1 cellular context compared by ENCODE assay signal in the genomic region with DNA sequence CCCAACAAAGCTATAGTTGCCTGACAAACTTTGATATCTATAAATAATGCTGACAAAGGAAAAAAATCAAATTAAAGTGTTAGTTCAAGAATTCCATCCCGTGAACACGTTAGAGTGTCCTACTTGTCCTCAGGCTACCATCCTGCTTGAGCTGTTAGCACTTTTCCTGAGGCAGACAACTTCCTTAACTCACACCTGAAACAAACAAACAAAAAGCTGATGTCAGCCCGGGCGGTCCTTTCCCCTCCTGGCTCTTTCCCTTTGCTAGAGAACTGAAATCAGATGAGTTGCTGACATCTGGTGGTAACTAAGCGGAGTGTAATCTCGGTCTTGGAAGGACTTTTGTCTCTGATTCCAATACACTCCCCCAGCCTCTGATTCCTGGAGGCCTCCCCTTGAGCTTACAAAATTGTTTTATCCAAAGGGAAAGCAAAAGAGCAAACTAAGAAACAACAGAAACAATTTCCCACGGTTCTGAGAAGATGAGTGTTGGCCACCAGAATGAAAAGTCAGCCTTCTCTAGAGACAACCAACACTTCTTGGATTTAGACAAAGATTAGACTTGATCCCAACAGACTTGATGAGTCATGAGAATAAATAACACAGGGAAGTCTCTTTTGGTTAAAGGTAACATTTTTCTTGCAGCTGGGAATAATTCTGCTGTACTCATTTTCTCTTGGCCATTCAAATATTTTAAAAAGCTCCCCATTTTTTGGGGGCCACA.
TF ChIP-seq lines count a peak whose summit lies in the region.

No MANE protein-coding gene starts in this region.

TF ChIP-seq in K562, 482 proteins besides CTCF, POLR2A, EP300 and RAD21:
- TF ChIP-seq, protein P1, sequence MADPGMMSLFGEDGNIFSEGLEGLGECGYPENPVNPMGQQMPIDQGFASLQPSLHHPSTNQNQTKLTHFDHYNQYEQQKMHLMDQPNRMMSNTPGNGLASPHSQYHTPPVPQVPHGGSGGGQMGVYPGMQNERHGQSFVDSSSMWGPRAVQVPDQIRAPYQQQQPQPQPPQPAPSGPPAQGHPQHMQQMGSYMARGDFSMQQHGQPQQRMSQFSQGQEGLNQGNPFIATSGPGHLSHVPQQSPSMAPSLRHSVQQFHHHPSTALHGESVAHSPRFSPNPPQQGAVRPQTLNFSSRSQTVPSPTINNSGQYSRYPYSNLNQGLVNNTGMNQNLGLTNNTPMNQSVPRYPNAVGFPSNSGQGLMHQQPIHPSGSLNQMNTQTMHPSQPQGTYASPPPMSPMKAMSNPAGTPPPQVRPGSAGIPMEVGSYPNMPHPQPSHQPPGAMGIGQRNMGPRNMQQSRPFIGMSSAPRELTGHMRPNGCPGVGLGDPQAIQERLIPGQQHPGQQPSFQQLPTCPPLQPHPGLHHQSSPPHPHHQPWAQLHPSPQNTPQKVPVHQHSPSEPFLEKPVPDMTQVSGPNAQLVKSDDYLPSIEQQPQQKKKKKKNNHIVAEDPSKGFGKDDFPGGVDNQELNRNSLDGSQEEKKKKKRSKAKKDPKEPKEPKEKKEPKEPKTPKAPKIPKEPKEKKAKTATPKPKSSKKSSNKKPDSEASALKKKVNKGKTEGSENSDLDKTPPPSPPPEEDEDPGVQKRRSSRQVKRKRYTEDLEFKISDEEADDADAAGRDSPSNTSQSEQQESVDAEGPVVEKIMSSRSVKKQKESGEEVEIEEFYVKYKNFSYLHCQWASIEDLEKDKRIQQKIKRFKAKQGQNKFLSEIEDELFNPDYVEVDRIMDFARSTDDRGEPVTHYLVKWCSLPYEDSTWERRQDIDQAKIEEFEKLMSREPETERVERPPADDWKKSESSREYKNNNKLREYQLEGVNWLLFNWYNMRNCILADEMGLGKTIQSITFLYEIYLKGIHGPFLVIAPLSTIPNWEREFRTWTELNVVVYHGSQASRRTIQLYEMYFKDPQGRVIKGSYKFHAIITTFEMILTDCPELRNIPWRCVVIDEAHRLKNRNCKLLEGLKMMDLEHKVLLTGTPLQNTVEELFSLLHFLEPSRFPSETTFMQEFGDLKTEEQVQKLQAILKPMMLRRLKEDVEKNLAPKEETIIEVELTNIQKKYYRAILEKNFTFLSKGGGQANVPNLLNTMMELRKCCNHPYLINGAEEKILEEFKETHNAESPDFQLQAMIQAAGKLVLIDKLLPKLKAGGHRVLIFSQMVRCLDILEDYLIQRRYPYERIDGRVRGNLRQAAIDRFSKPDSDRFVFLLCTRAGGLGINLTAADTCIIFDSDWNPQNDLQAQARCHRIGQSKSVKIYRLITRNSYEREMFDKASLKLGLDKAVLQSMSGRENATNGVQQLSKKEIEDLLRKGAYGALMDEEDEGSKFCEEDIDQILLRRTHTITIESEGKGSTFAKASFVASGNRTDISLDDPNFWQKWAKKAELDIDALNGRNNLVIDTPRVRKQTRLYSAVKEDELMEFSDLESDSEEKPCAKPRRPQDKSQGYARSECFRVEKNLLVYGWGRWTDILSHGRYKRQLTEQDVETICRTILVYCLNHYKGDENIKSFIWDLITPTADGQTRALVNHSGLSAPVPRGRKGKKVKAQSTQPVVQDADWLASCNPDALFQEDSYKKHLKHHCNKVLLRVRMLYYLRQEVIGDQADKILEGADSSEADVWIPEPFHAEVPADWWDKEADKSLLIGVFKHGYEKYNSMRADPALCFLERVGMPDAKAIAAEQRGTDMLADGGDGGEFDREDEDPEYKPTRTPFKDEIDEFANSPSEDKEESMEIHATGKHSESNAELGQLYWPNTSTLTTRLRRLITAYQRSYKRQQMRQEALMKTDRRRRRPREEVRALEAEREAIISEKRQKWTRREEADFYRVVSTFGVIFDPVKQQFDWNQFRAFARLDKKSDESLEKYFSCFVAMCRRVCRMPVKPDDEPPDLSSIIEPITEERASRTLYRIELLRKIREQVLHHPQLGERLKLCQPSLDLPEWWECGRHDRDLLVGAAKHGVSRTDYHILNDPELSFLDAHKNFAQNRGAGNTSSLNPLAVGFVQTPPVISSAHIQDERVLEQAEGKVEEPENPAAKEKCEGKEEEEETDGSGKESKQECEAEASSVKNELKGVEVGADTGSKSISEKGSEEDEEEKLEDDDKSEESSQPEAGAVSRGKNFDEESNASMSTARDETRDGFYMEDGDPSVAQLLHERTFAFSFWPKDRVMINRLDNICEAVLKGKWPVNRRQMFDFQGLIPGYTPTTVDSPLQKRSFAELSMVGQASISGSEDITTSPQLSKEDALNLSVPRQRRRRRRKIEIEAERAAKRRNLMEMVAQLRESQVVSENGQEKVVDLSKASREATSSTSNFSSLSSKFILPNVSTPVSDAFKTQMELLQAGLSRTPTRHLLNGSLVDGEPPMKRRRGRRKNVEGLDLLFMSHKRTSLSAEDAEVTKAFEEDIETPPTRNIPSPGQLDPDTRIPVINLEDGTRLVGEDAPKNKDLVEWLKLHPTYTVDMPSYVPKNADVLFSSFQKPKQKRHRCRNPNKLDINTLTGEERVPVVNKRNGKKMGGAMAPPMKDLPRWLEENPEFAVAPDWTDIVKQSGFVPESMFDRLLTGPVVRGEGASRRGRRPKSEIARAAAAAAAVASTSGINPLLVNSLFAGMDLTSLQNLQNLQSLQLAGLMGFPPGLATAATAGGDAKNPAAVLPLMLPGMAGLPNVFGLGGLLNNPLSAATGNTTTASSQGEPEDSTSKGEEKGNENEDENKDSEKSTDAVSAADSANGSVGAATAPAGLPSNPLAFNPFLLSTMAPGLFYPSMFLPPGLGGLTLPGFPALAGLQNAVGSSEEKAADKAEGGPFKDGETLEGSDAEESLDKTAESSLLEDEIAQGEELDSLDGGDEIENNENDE (IDR thresholded peaks at IDR 0.05; ENCODE audit: low read depth, low read length): no peak
- TF ChIP-seq LARP7 (IDR thresholded peaks at IDR 0.05) (no peak), ERF (CRISPR knock-in tag; IDR thresholded peaks at IDR 0.05) (no peak), CREBBP (IDR thresholded peaks at IDR 0.05; ENCODE audit: low read depth, low read length) (no peak), SMAD3 (CRISPR knock-in tag; conservative IDR thresholded peaks at IDR 0.05) (no peak), MAFK (IDR thresholded peaks at IDR 0.05; ENCODE audit: low read length) (peak; percentile 92), CBX8 (IDR thresholded peaks at IDR 0.05; ENCODE audit: borderline replicate concordance, extremely low read depth, low read depth, low read length, poor library complexity, severe bottlenecking) (no peak), SMC3 (conservative IDR thresholded peaks at IDR 0.05; ENCODE audit: insufficient read depth, low read depth, low read length) (peak; percentile 67; the same call in 1 of the 2 replicates), ZSCAN32 (CRISPR knock-in tag; IDR thresholded peaks at IDR 0.05) (no peak), MAFG (tag; conservative IDR thresholded peaks at IDR 0.05) (peak; percentile 96), MAFF (IDR thresholded peaks at IDR 0.05; ENCODE audit: low read length) (peak; percentile 95), STAG1 (CRISPR knock-in tag; IDR thresholded peaks at IDR 0.05; ENCODE audit: borderline replicate concordance) (peak; percentile 46; the same call in 1 of the 2 replicates), C11orf30 (IDR thresholded peaks at IDR 0.05; ENCODE audit: low read depth) (peak; percentile 94), CC2D1A (IDR thresholded peaks at IDR 0.05) (0 out of 2 replicates have a peak, but pooled peaks have one; percentile 50), KAT8 (IDR thresholded peaks at IDR 0.05; ENCODE audit: low read depth) (no peak), ZNF316 (IDR thresholded peaks at IDR 0.05) (peak; percentile 97), ZNF583 (CRISPR knock-in tag; IDR thresholded peaks at IDR 0.05) (no peak), SAFB (IDR thresholded peaks at IDR 0.05; ENCODE audit: borderline replicate concordance, low read depth, low read length) (no peak), PCBP1 (IDR thresholded peaks at IDR 0.05; ENCODE audit: low read depth, low read length, poor library complexity, severe bottlenecking) (no peak), ZKSCAN8 (CRISPR knock-in tag; IDR thresholded peaks at IDR 0.05) (no peak), ZNF41 (CRISPR knock-in tag; conservative IDR thresholded peaks at IDR 0.05) (no peak), ZNF77 (CRISPR knock-in tag; IDR thresholded peaks at IDR 0.05) (no peak)
- TF ChIP-seq, protein P2, sequence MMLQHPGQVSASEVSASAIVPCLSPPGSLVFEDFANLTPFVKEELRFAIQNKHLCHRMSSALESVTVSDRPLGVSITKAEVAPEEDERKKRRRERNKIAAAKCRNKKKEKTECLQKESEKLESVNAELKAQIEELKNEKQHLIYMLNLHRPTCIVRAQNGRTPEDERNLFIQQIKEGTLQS (IDR thresholded peaks at IDR 0.05): peak; percentile 30; the same call in 1 of the 2 replicates
- TF ChIP-seq, protein P2 (CRISPR knock-in tag; conservative IDR thresholded peaks at IDR 0.05): no peak
- TF ChIP-seq, protein P3, sequence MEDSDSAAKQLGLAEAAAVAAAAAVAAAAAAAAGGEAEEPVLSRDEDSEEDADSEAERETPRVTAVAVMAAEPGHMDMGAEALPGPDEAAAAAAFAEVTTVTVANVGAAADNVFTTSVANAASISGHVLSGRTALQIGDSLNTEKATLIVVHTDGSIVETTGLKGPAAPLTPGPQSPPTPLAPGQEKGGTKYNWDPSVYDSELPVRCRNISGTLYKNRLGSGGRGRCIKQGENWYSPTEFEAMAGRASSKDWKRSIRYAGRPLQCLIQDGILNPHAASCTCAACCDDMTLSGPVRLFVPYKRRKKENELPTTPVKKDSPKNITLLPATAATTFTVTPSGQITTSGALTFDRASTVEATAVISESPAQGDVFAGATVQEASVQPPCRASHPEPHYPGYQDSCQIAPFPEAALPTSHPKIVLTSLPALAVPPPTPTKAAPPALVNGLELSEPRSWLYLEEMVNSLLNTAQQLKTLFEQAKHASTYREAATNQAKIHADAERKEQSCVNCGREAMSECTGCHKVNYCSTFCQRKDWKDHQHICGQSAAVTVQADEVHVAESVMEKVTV (CRISPR knock-in tag; IDR thresholded peaks at IDR 0.05): peak; percentile 85
- TF ChIP-seq, protein P4, sequence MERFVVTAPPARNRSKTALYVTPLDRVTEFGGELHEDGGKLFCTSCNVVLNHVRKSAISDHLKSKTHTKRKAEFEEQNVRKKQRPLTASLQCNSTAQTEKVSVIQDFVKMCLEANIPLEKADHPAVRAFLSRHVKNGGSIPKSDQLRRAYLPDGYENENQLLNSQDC (CRISPR knock-in tag; IDR thresholded peaks at IDR 0.05): no peak
- TF ChIP-seq, protein P5, sequence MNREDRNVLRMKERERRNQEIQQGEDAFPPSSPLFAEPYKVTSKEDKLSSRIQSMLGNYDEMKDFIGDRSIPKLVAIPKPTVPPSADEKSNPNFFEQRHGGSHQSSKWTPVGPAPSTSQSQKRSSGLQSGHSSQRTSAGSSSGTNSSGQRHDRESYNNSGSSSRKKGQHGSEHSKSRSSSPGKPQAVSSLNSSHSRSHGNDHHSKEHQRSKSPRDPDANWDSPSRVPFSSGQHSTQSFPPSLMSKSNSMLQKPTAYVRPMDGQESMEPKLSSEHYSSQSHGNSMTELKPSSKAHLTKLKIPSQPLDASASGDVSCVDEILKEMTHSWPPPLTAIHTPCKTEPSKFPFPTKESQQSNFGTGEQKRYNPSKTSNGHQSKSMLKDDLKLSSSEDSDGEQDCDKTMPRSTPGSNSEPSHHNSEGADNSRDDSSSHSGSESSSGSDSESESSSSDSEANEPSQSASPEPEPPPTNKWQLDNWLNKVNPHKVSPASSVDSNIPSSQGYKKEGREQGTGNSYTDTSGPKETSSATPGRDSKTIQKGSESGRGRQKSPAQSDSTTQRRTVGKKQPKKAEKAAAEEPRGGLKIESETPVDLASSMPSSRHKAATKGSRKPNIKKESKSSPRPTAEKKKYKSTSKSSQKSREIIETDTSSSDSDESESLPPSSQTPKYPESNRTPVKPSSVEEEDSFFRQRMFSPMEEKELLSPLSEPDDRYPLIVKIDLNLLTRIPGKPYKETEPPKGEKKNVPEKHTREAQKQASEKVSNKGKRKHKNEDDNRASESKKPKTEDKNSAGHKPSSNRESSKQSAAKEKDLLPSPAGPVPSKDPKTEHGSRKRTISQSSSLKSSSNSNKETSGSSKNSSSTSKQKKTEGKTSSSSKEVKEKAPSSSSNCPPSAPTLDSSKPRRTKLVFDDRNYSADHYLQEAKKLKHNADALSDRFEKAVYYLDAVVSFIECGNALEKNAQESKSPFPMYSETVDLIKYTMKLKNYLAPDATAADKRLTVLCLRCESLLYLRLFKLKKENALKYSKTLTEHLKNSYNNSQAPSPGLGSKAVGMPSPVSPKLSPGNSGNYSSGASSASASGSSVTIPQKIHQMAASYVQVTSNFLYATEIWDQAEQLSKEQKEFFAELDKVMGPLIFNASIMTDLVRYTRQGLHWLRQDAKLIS (CRISPR knock-in tag; IDR thresholded peaks at IDR 0.05): no peak
